ENCODE assay signal across 8 cellular contexts in the genomic region with DNA sequence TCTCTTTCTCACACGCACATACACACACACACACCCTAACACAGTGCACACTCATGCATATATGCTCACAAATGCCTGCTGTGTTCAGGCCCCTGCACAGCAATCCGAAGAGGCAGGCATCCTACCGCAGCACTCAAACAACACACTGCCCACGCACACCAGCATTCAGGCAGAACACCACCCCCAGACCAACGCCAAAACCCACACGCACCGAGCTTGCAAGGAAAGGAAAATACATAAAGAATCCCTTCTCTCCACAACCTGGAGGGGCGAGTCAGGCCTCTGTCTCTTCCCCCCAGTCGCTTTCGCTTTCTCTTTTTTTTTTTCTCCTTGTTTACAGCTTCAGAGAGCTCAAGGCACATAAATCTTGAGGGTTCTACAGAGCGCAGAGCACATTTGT.
DNase-seq lines count a peak whose midpoint lies in the region; ATAC-seq, FAIRE-seq and TF ChIP-seq lines count a peak whose summit lies in the region.
"Not testable (repeated sequence)": the region's sequence is repeated elsewhere in the genome, so short reads cannot be mapped to it uniquely, and the experiment has no call there.

No MANE protein-coding gene starts in this region.

- peak overlapping the region; percentile 69 for H3K4me3 Mint-ChIP-seq in Caco-2 (ENCODE audit: unreplicated experiment)
- H3K4me3 Mint-ChIP-seq in activated naive CD8-positive, alpha-beta T cell, result peak overlapping the region; percentile 82
- peak overlapping the region; percentile 85 to 94 for H3K4me3 Mint-ChIP-seq in effector memory CD8-positive, alpha-beta T cell

- CTCF ChIA-PET in Caco-2 (lab: Charles Lee), result not testable (repeated sequence)

- H3K27ac ChIP-seq in kidney (ENCODE audit: low read depth in 2 of 2, low read length in 2 of 2), result peak overlapping the region; percentile 57 to 75
- not testable (repeated sequence) for H3K27ac ChIP-seq in osteoblast (ENCODE audit: low read depth, low read length)
- H3K27ac ChIP-seq in stomach smooth muscle (ENCODE audit: low read length), result peak overlapping the region; percentile 18

- H3K4me1 Mint-ChIP-seq in Caco-2 (ENCODE audit: low read depth, unreplicated experiment), result peaks cover 43% of the 10 kb centered on the region
- H3K4me1 Mint-ChIP-seq in activated naive CD8-positive, alpha-beta T cell (ENCODE audit: low read depth), result peaks cover 28% of the 10 kb centered on the region
- H3K4me1 Mint-ChIP-seq in effector memory CD8-positive, alpha-beta T cell (ENCODE audit: low read depth in 2 of 2), result peaks cover 14 to 40% of the 10 kb centered on the region in 2 donors

- not testable (repeated sequence) for H3K36me3 ChIP-seq in Caco-2 (ENCODE audit: control insufficient read depth, insufficient read depth, low read length); NT2/D1 (ENCODE audit: insufficient read depth, insufficient read length, low read length); kidney (ENCODE audit: control insufficient read depth in 1 of 2, insufficient read depth in 2 of 2, low read length in 2 of 2); osteoblast (ENCODE audit: insufficient read depth, low read length); stomach smooth muscle (ENCODE audit: control insufficient read depth in 2 of 2, insufficient read depth in 2 of 2, low read length in 2 of 2)

- DNase-seq in Caco-2 (peak in 1 of 2 experiments; percentile 35), osteoblast (ENCODE audit: insufficient read length, low spot score, missing footprints) (peak; percentile 45)
- DNase-seq in NT2/D1 (ENCODE audit: low read depth, low spot score); kidney: not testable (repeated sequence)
- peak; percentile 7 to 26 for DNase-seq in activated CD4-positive, alpha-beta T cell treated with anti-CD3 and anti-CD28 coated beads, Interleukin-2, amount 50 U/mL, for 48 hours
- DNase-seq in effector memory CD8-positive, alpha-beta T cell, result peak in 1 of 3 experiments; percentile 26

- H3K27me3 Mint-ChIP-seq in Caco-2 (ENCODE audit: insufficient read depth, unreplicated experiment); activated naive CD8-positive, alpha-beta T cell; effector memory CD8-positive, alpha-beta T cell: not testable (repeated sequence)

- H2AFZ ChIP-seq in osteoblast (ENCODE audit: low read length), result peak overlapping the region; percentile 35

- FAIRE-seq in kidney (lab: Jason Lieb, UNC), result not testable (repeated sequence)

- not testable (repeated sequence) for H4K20me1 ChIP-seq in osteoblast (ENCODE audit: insufficient read depth, low read length)

- POLR2A ChIA-PET in Caco-2 (lab: Charles Lee), result interaction anchor here (0.5 kb wide), 1 partner anchor 88 kb away, joined by 3 read pairs; no protein-coding TSS in a partner anchor

- not testable (repeated sequence) for H3K27me3 ChIP-seq in Caco-2 (replicated peaks; ENCODE audit: control insufficient read depth, insufficient read depth, low read length); NT2/D1 (ENCODE audit: insufficient read depth, insufficient read length); osteoblast (ENCODE audit: insufficient read depth, low read length); stomach smooth muscle (ENCODE audit: control insufficient read depth in 1 of 2, insufficient read depth in 2 of 2, low read length in 2 of 2)

- not testable (repeated sequence) for BruUV-seq in Caco-2 (replicated peaks; lab: Mats Ljungman, UMichigan)

- intact Hi-C loops in Caco-2 (cut with micrococcal nuclease; ENCODE audit: unreplicated experiment), result loop anchor here (10.0 kb wide), 2 partner anchors 604 to 844 kb away; no protein-coding TSS in a partner anchor
- intact Hi-C loops in kidney (cut with DNase I), result not testable (repeated sequence)

- H3K4me2 ChIP-seq in osteoblast (ENCODE audit: insufficient read depth, low read length), result peak overlapping the region; percentile 18

- TF ChIP-seq CTCF in Caco-2 (IDR thresholded peaks at IDR 0.05; ENCODE audit: insufficient read depth in 1 of 2, low read depth in 1 of 2, low read length in 1 of 2, severe bottlenecking in 1 of 2, unreplicated experiment in 1 of 2); kidney (IDR thresholded peaks at IDR 0.05; ENCODE audit: borderline replicate concordance, extremely low read depth, insufficient read depth); osteoblast (IDR thresholded peaks at IDR 0.05; ENCODE audit: extremely low read depth, low read depth, low read length): not testable (repeated sequence)

- H3K36me3 Mint-ChIP-seq in Caco-2 (ENCODE audit: insufficient read depth, unreplicated experiment), result peaks cover 14% of the 10 kb centered on the region
- H3K36me3 Mint-ChIP-seq in activated naive CD8-positive, alpha-beta T cell, result not testable (repeated sequence)
- peaks cover 10% of the 10 kb centered on the region for H3K36me3 Mint-ChIP-seq in effector memory CD8-positive, alpha-beta T cell (ENCODE audit: insufficient read depth)

- H3K9me3 Mint-ChIP-seq in Caco-2 (ENCODE audit: unreplicated experiment), result peaks cover 11% of the 10 kb centered on the region
- not testable (repeated sequence) for H3K9me3 Mint-ChIP-seq in activated naive CD8-positive, alpha-beta T cell (ENCODE audit: low read depth); effector memory CD8-positive, alpha-beta T cell

- not testable (repeated sequence) for H3K79me2 ChIP-seq in osteoblast (ENCODE audit: insufficient read depth, low read length)

- not testable (repeated sequence) for H3K27ac Mint-ChIP-seq in Caco-2 (ENCODE audit: unreplicated experiment)
- H3K27ac Mint-ChIP-seq in activated naive CD8-positive, alpha-beta T cell, result peak overlapping the region; percentile 70
- peak overlapping the region; percentile 96 for H3K27ac Mint-ChIP-seq in effector memory CD8-positive, alpha-beta T cell

- H3K4me3 ChIP-seq in Caco-2 (ENCODE audit: low read depth, low read length); NT2/D1 (ENCODE audit: insufficient read length, low read depth); osteoblast (ENCODE audit: insufficient read depth, low read length): not testable (repeated sequence)
- H3K4me3 ChIP-seq in kidney (ENCODE audit: low read length in 2 of 2) (peak overlapping the region; percentile 45 to 48), stomach smooth muscle (ENCODE audit: low read length in 2 of 2) (peak overlapping the region; percentile 22 to 40)

- H3K9ac ChIP-seq in NT2/D1 (ENCODE audit: insufficient read length, low read depth), result peak overlapping the region; percentile 32
- H3K9ac ChIP-seq in kidney (ENCODE audit: low read length in 2 of 2); stomach smooth muscle (ENCODE audit: low read length in 2 of 2): not testable (repeated sequence)

- ATAC-seq in effector memory CD8-positive, alpha-beta T cell (replicated peaks), result not testable (repeated sequence)

- not testable (repeated sequence) for H3K9me3 ChIP-seq in Caco-2; NT2/D1 (ENCODE audit: insufficient read depth, low read length); kidney (ENCODE audit: control insufficient read depth in 1 of 2, low read length in 2 of 2); osteoblast (ENCODE audit: low read depth, low read length); stomach smooth muscle (ENCODE audit: control insufficient read depth in 2 of 2, low read length in 2 of 2)

- H3K4me1 ChIP-seq in Caco-2, result peaks cover 30% of the 10 kb centered on the region
- not testable (repeated sequence) for H3K4me1 ChIP-seq in NT2/D1 (ENCODE audit: insufficient read depth, insufficient read length); kidney (ENCODE audit: control insufficient read depth in 1 of 2, insufficient read depth in 1 of 2, low read depth in 1 of 2, low read length in 2 of 2); osteoblast (ENCODE audit: insufficient read depth, low read length); stomach smooth muscle (ENCODE audit: control insufficient read depth, insufficient read depth, low read length)
